21 cellular contexts compared by ENCODE assay signal in the genomic region with DNA sequence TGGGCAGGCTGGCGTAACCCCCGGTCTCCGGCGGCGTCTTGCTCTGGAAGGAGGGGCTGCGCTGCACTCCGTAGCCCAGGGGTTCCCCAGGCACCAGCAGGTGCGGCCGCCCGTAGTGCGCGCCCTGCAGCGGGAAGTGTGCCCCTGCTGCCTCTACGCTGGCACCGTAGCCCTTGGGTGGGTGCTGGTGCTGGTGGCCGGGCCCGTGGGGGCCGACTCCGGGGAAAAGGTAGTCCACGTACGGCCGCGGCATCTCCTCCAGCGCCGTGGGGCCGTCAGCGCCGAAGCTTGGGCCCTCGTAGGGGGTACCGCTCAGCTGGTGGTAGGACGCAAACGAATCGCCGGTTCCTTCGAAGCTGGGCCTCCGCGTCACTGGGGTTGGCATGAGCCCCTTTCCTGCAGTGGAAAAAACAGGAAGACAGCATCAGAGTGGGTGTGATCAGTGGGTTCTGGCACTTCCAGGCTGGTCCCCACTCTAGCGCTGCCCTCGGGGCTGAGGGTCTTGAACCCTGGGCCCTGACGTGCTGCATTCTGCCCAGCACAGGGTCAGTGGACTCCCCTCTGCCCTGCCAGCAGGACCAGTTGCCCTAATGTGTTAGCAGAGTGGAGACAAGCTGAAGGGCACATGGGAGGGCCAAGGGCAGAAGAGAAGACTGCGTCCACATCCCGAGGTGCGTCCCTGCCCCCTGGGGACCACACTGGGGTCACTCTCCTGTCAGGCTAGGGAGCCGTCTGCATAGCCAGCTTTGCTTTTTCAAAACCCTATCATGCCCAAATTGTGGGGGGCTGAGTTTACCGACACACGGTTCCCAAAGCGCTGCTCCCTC.
"Had no signal": no experiment of that assay in that cellular context is flagged by ENCODE, and none has a peak within 500 bp of the region (broad histone marks: within the 10 kb centered on the region; RNA-seq: fewer than 3 reads in every experiment).

No MANE protein-coding gene starts in this region.

- H3K4me3 ChIP-seq: body of pancreas, skin epidermis, suprapubic skin had no signal

- H3K4me3 Mint-ChIP-seq: activated B cell treated with CpG ODN at 0.5 μM for 24 hours; activated CD8-positive, alpha-beta T cell treated with anti-CD3 and anti-CD28 coated beads for 36 hours; central memory CD8-positive, alpha-beta T cell; immature natural killer cell had no signal

- H3K27ac ChIP-seq: neutrophil, skin epidermis, suprapubic skin had no signal

- H3K4me1 ChIP-seq: body of pancreas had no signal

- H3K9me3 Mint-ChIP-seq: activated B cell treated with CpG ODN at 0.5 μM for 24 hours; activated CD8-positive, alpha-beta T cell treated with anti-CD3 and anti-CD28 coated beads for 36 hours; activated naive CD4-positive, alpha-beta T cell treated with anti-CD3 and anti-CD28 coated beads, Interleukin-2, amount 50 U/mL, for 72 hours; central memory CD8-positive, alpha-beta T cell; immature natural killer cell had no signal

- H3K27me3 ChIP-seq: body of pancreas, neutrophil, suprapubic skin had no signal

- H3K4me1 Mint-ChIP-seq: activated B cell treated with CpG ODN at 0.5 μM for 24 hours; central memory CD8-positive, alpha-beta T cell had no signal

- H3K9me3 ChIP-seq: body of pancreas, neutrophil, suprapubic skin had no signal

- ATAC-seq: activated CD8-positive, alpha-beta T cell treated with anti-CD3 and anti-CD28 coated beads for 36 hours; activated naive CD4-positive, alpha-beta T cell treated with anti-CD3 and anti-CD28 coated beads, Interleukin-2, amount 50 U/mL, for 72 hours; body of pancreas had no signal

- DNase-seq: activated B cell treated with CpG ODN at 0.5 μM for 24 hours; activated CD4-positive, alpha-beta T cell treated with anti-CD3 and anti-CD28 coated beads for 48 hours; activated CD8-positive, alpha-beta T cell treated with anti-CD3 and anti-CD28 coated beads for 36 hours; activated effector memory CD4-positive, alpha-beta T cell treated with anti-CD3 and anti-CD28 coated beads, Interleukin-2, amount 50 U/mL, for 16 hours; activated T-cell treated with anti-CD3 and anti-CD28 coated beads, Interleukin-2, amount 50 U/mL, for 48 hours; body of pancreas; effector CD8-positive, alpha-beta T cell; foreskin fibroblast; glutamatergic neuron; immature natural killer cell; midbrain; retina; stimulated activated CD4-positive, alpha-beta T cell treated with anti-CD3 and anti-CD28 coated beads, Interleukin-15, amount 100 ng/mL, for 24 hours; stimulated activated CD4-positive, alpha-beta T cell treated with anti-CD3 and anti-CD28 coated beads, Interleukin-4, amount 100 ng/mL, for 1 hour; stimulated activated naive CD4-positive, alpha-beta T cell; trophoblast cell had no signal

- H3K36me3 Mint-ChIP-seq: activated naive CD4-positive, alpha-beta T cell treated with anti-CD3 and anti-CD28 coated beads, Interleukin-2, amount 50 U/mL, for 72 hours had no signal

- H3K27me3 Mint-ChIP-seq: activated B cell treated with CpG ODN at 0.5 μM for 24 hours; activated CD8-positive, alpha-beta T cell treated with anti-CD3 and anti-CD28 coated beads for 36 hours had no signal

- H3K27ac Mint-ChIP-seq: activated B cell treated with CpG ODN at 0.5 μM for 24 hours; activated CD8-positive, alpha-beta T cell treated with anti-CD3 and anti-CD28 coated beads for 36 hours had no signal
